In genomic region chr6:36692861-36693702, GRCh38 we compare ENCODE assay signal across 14 cellular contexts. TPM values are rescaled to one million over a fixed set of nuclear protein-coding genes. Genes with fewer than 3 reads are reported as not detected.
DNase-seq lines count a peak whose midpoint lies in the region; ATAC-seq and TF ChIP-seq lines count a peak whose summit lies in the region.
"Had no signal": no experiment of that assay in that cellular context is flagged by ENCODE, and none has a peak within 500 bp of the region (broad histone marks: within the 10 kb centered on the region; RNA-seq: fewer than 3 reads in every experiment).

No MANE protein-coding gene starts in this region.

- no peak for TF ChIP-seq CTCF in Calu3 (IDR thresholded peaks at IDR 0.05; ENCODE audit: unreplicated experiment)

- DNase-seq in AG08395 (ENCODE audit: low spot score) (peak; percentile 50), GM03348 (ENCODE audit: low spot score) (peak; percentile 51), myocyte (ENCODE audit: low read depth) (peak; percentile 56), cortex of kidney (lab: John Stamatoyannopoulos, UW) (no peak), Calu3 (no peak)
- no peak for DNase-seq in activated CD4-positive, alpha-beta T cell treated with anti-CD3 and anti-CD28 coated beads for 36 hours
- DNase-seq: NCI-H1092 treated with DMSO at 0.1 percent for 48 hours; NCI-H524; stimulated activated CD4-positive, alpha-beta T cell treated with anti-CD3 and anti-CD28 coated beads, Interleukin-4, amount 100 ng/mL, for 24 hours had no signal

- H3K4me3 Mint-ChIP-seq in dendritic cell treated with granulocyte-macrophage colony-stimulating factor and Interleukin-4, amounts not matched to agents 40 ng/mL and 50 ng/mL, for 4 days = no peak overlapping the region
- H3K4me3 Mint-ChIP-seq in Calu3 (ENCODE audit: low read depth, unreplicated experiment) = no peak overlapping the region
- no peak overlapping the region for H3K4me3 Mint-ChIP-seq in activated CD4-positive, alpha-beta T cell treated with anti-CD3 and anti-CD28 coated beads for 36 hours
- H3K4me3 Mint-ChIP-seq: mesothelial cell of epicardium had no signal

- CTCF ChIA-PET in Calu3 (lab: Charles Lee) = no interaction called here
- CTCF ChIA-PET in activated CD4-positive, alpha-beta T cell treated with anti-CD3 and anti-CD28 coated beads for 36 hours (lab: Charles Lee) = interaction anchor here (0.6 to 1.5 kb wide), 9 partner anchors 9 to 173 kb away, joined by 3 to 5 read pairs (median 4); partner anchors contain the start of gene SRSF3

- peaks cover 48% of the 10 kb centered on the region for H3K4me1 Mint-ChIP-seq in dendritic cell treated with granulocyte-macrophage colony-stimulating factor and Interleukin-4, amounts not matched to agents 40 ng/mL and 50 ng/mL, for 4 days (ENCODE audit: low read depth)
- H3K4me1 Mint-ChIP-seq in Calu3 (ENCODE audit: low read depth, unreplicated experiment) = no peaks in the 10 kb centered on the region
- H3K4me1 Mint-ChIP-seq in activated CD4-positive, alpha-beta T cell treated with anti-CD3 and anti-CD28 coated beads for 36 hours = peaks cover 41% of the 10 kb centered on the region
- H3K4me1 Mint-ChIP-seq: mesothelial cell of epicardium had no signal

- no peaks in the 10 kb centered on the region for H3K27me3 Mint-ChIP-seq in dendritic cell treated with granulocyte-macrophage colony-stimulating factor and Interleukin-4, amounts not matched to agents 40 ng/mL and 50 ng/mL, for 4 days
- peaks cover 14% of the 10 kb centered on the region for H3K27me3 Mint-ChIP-seq in Calu3 (ENCODE audit: unreplicated experiment)
- no peaks in the 10 kb centered on the region for H3K27me3 Mint-ChIP-seq in activated CD4-positive, alpha-beta T cell treated with anti-CD3 and anti-CD28 coated beads for 36 hours

- H3K36me3 Mint-ChIP-seq in dendritic cell treated with granulocyte-macrophage colony-stimulating factor and Interleukin-4, amounts not matched to agents 40 ng/mL and 50 ng/mL, for 4 days (ENCODE audit: low read depth) = no peaks in the 10 kb centered on the region
- H3K36me3 Mint-ChIP-seq in Calu3 (ENCODE audit: insufficient read depth, unreplicated experiment) = no peaks in the 10 kb centered on the region
- H3K36me3 Mint-ChIP-seq in activated CD4-positive, alpha-beta T cell treated with anti-CD3 and anti-CD28 coated beads for 36 hours (ENCODE audit: low read depth) = no peaks in the 10 kb centered on the region
- H3K36me3 Mint-ChIP-seq: mesothelial cell of epicardium had no signal

- BruUV-seq in Calu3 (replicated peaks; lab: Mats Ljungman, UMichigan) = no TSS peak

- intact Hi-C loops in dendritic cell treated with granulocyte-macrophage colony-stimulating factor and Interleukin-4, amounts not matched to agents 40 ng/mL and 50 ng/mL, for 4 days (cut with micrococcal nuclease) = loop anchor here (5.0 kb wide), 1 partner anchor 34 kb away; no protein-coding TSS in a partner anchor
- intact Hi-C loops in Calu3 (cut with micrococcal nuclease; ENCODE audit: unreplicated experiment) = no loop called here
- intact Hi-C loops in activated CD4-positive, alpha-beta T cell treated with anti-CD3 and anti-CD28 coated beads for 36 hours (cut with DNase I, micrococcal nuclease) = no loop called here

- ATAC-seq in GM18909 (IDR thresholded peaks at IDR 0.05; ENCODE audit: poor library complexity, unreplicated experiment) = no peak
- no peak for ATAC-seq in activated CD4-positive, alpha-beta T cell treated with anti-CD3 and anti-CD28 coated beads for 36 hours

- peak overlapping the region; percentile 53 for H3K27ac Mint-ChIP-seq in dendritic cell treated with granulocyte-macrophage colony-stimulating factor and Interleukin-4, amounts not matched to agents 40 ng/mL and 50 ng/mL, for 4 days
- no peak overlapping the region for H3K27ac Mint-ChIP-seq in Calu3 (ENCODE audit: unreplicated experiment)
- no peak overlapping the region for H3K27ac Mint-ChIP-seq in activated CD4-positive, alpha-beta T cell treated with anti-CD3 and anti-CD28 coated beads for 36 hours
- H3K27ac Mint-ChIP-seq: mesothelial cell of epicardium, progenitor cell of endocrine pancreas had no signal

- POLR2A ChIA-PET in activated CD4-positive, alpha-beta T cell treated with anti-CD3 and anti-CD28 coated beads for 36 hours (lab: Charles Lee) = interaction anchor here (0.6 kb wide), 1 partner anchor 150 kb away, joined by 4 read pairs; no protein-coding TSS in a partner anchor

- H3K9me3 Mint-ChIP-seq in dendritic cell treated with granulocyte-macrophage colony-stimulating factor and Interleukin-4, amounts not matched to agents 40 ng/mL and 50 ng/mL, for 4 days = no peaks in the 10 kb centered on the region
- H3K9me3 Mint-ChIP-seq in Calu3 (ENCODE audit: low read depth, unreplicated experiment) = no peaks in the 10 kb centered on the region
- no peaks in the 10 kb centered on the region for H3K9me3 Mint-ChIP-seq in activated CD4-positive, alpha-beta T cell treated with anti-CD3 and anti-CD28 coated beads for 36 hours (ENCODE audit: low read depth)

RNA-seq across cellular contexts. Expression of gene RAB44, which starts 4.5 kb away (rescaled TPM):
- not detected in 2 replicates for total RNA-seq in myocyte
- polyA plus RNA-seq in myocyte (2012) = 0.15 TPM
- total RNA-seq in Calu3 (2022) = not detected in 2 replicates
- total RNA-seq in activated CD4-positive, alpha-beta T cell treated with anti-CD3 and anti-CD28 coated beads for 36 hours = under 1 TPM in 1 of 2 experiments, not detected in 1; 0.05 TPM
- total RNA-seq: HT1080, progenitor cell of endocrine pancreas had no signal

RNA-seq across cellular contexts. Expression of gene CDKN1A, which starts 14.6 kb away (rescaled TPM):
- 1,798 and 2,123 TPM in 2 replicates for total RNA-seq in myocyte
- 1,534 TPM for polyA plus RNA-seq in myocyte (2012)
- 26.5 and 33.7 TPM in 2 replicates for total RNA-seq in Calu3 (2022)
- total RNA-seq in activated CD4-positive, alpha-beta T cell treated with anti-CD3 and anti-CD28 coated beads for 36 hours = 10 to 100 TPM; 31.3 to 35.9 TPM

Comparison
In these comparisons a context has a peak if more than half of its experiments do, and no peak if none do; other contexts are left out.
1. DNase-seq: peak in AG08395 (single experiment), GM03348 (single experiment) and myocyte (single experiment); none in cortex of kidney (single experiment), Calu3 (single experiment) and activated CD4-positive, alpha-beta T cell treated with anti-CD3 and anti-CD28 coated beads for 36 hours (single experiment).
2. RNA of gene CDKN1A, which starts 14.6 kb away (total RNA-seq): 1,798 to 2,123 TPM in myocyte; 31.3 to 35.9 TPM in activated CD4-positive, alpha-beta T cell treated with anti-CD3 and anti-CD28 coated beads for 36 hours and 26.5 to 33.7 TPM in Calu3; every median in the first group is over 10 times any median in the second.